In genomic region chr21:15976807-15977206, GRCh38 we compare ENCODE assay signal across 15 cellular contexts.
DNase-seq lines count a peak whose midpoint lies in the region; ATAC-seq and TF ChIP-seq lines count a peak whose summit lies in the region.
"Had no signal": no experiment of that assay in that cellular context is flagged by ENCODE, and none has a peak within 500 bp of the region (broad histone marks: within the 10 kb centered on the region; RNA-seq: fewer than 3 reads in every experiment).

No MANE protein-coding gene starts in this region.

- TF ChIP-seq CTCF in AG09309 (IDR thresholded peaks at IDR 0.05; ENCODE audit: control insufficient read depth, insufficient read depth, low read depth, low read length, missing control alignments) (peak; percentile 39), foreskin fibroblast (IDR thresholded peaks at IDR 0.05; ENCODE audit: low read depth, low read length) (peak; percentile 35)

- no peak for DNase-seq in AG09309 (ENCODE audit: low read depth)
- DNase-seq in H7, result peak; percentile 6
- DNase-seq in SK-MEL-5 (ENCODE audit: low read depth, low spot score), result peak; percentile 40
- DNase-seq in foreskin fibroblast, result peak; percentile 4 to 40
- DNase-seq in LoVo (ENCODE audit: low spot score), result no peak
- no peak for DNase-seq in NCI-H1105 treated with DMSO at 0.1 percent for 48 hours (lab: John Stamatoyannopoulos, UW)
- DNase-seq: aorta, DMS153, gastrocnemius medialis, GOT3, NCI-H2029 treated with DMSO at 0.1 percent for 48 hours, SHP77, small intestine had no signal

- in situ Hi-C loops in SK-MEL-5 (cut with HindIII; ENCODE audit: low pct_unique_long_range_greater_than_20kb, low sequenced_read_pairs), result no loop called here

- no peak for ATAC-seq in GM18502 (IDR thresholded peaks at IDR 0.05; ENCODE audit: poor library complexity, unreplicated experiment)
- no peak for ATAC-seq in HG03354 (IDR thresholded peaks at IDR 0.05; ENCODE audit: poor library complexity, severe bottlenecking, unreplicated experiment)
- ATAC-seq: gastrocnemius medialis had no signal

- H3K27me3 ChIP-seq in H7 (ENCODE audit: control insufficient read depth, insufficient read depth, low read length), result no peaks in the 10 kb centered on the region
- H3K27me3 ChIP-seq: gastrocnemius medialis had no signal

- H3K36me3 ChIP-seq in H7 (replicated peaks; ENCODE audit: control insufficient read depth, insufficient read depth, low read length), result no peaks in the 10 kb centered on the region
- H3K36me3 ChIP-seq: gastrocnemius medialis had no signal

- H3K4me3 ChIP-seq in AG09309 (ENCODE audit: control insufficient read depth, low read depth, low read length) (no peak overlapping the region), H7 (ENCODE audit: insufficient read depth, low read depth, low read length) (no peak overlapping the region), foreskin fibroblast (ENCODE audit: low read depth in 1 of 2, low read length in 2 of 2) (no peak overlapping the region)
- H3K4me3 ChIP-seq: gastrocnemius medialis had no signal

Comparison
In these comparisons a context has a peak if more than half of its experiments do, and no peak if none do; other contexts are left out.
1. DNase-seq: peak in H7 (single experiment), SK-MEL-5 (single experiment) and foreskin fibroblast (2 of 2); none in AG09309 (single experiment), LoVo (single experiment) and NCI-H1105 treated with DMSO at 0.1 percent for 48 hours (single experiment).